Comparison of ENCODE assay signal across 8 cellular contexts in the genomic region with DNA sequence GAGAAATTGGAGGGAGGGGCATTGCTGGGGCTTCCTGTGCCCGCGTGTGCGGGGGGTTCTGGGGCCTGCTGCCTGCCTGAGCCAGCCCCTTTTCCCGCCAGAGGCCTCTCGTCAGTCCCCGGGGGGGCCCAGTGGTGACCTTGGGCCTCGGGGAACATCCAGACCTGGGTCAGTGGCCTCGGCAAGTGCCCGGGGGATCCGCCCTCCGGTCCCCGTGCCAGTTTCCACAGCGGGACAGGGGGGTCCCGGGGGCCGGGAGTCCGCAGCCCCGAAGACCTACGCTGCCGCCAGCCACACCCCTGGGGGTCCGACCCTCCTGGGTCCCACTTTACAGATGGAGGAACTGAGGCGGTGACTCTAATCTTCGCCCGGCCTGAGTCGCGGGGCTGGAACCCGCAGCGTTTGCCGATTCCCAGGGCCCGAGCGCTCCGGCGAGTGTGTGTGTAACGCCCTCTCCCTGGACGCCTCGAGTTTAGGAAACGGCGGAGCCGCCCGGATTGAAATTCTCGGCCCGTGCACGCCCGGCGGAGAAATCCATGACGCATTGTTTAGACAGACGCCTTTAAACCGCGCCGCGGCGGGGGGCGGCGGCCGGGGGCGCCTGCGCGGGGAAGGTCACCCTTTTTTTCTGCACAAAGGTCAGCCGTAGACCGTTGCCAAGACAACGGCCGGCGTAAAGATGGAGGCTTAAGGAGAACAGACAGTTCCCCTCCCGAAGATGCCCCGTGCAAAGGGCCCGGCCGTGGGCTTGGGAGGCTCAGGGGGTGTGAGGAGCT. TPM values are rescaled to one million over a fixed set of nuclear protein-coding genes. Genes with fewer than 3 reads are reported as not detected.
A peak's percentile ranks its signal among the peaks of the same experiment; 100 is the strongest.
DNase-seq lines count a peak whose midpoint lies in the region; ATAC-seq and TF ChIP-seq lines count a peak whose summit lies in the region.

No MANE protein-coding gene starts in this region.

- no peak overlapping the region for H3K4me3 Mint-ChIP-seq in activated CD4-positive, alpha-beta memory T cell treated with anti-CD3 and anti-CD28 coated beads for 36 hours
- no peak overlapping the region for H3K4me3 Mint-ChIP-seq in activated CD4-positive, alpha-beta memory T cell treated with anti-CD3 and anti-CD28 coated beads, Interleukin-2, amount 10 ng/mL, durations not matched to agents 7 days and 5 days

- TF ChIP-seq CTCF in colonic mucosa (IDR thresholded peaks at IDR 0.05) (no peak), left lung (IDR thresholded peaks at IDR 0.05) (no peak)

- H3K27ac Mint-ChIP-seq in activated CD4-positive, alpha-beta memory T cell treated with anti-CD3 and anti-CD28 coated beads for 36 hours: no peak overlapping the region
- H3K27ac Mint-ChIP-seq in activated CD4-positive, alpha-beta memory T cell treated with anti-CD3 and anti-CD28 coated beads, Interleukin-2, amount 10 ng/mL, durations not matched to agents 7 days and 5 days: no peak overlapping the region

- POLR2A ChIA-PET in activated CD4-positive, alpha-beta memory T cell treated with anti-CD3 and anti-CD28 coated beads for 36 hours (lab: Charles Lee): no interaction called here
- POLR2A ChIA-PET in activated CD4-positive, alpha-beta memory T cell treated with anti-CD3 and anti-CD28 coated beads, Interleukin-2, amount 10 ng/mL, durations not matched to agents 7 days and 5 days (lab: Charles Lee): no interaction called here

- H3K4me1 Mint-ChIP-seq in activated CD4-positive, alpha-beta memory T cell treated with anti-CD3 and anti-CD28 coated beads for 36 hours (ENCODE audit: low read depth): no peaks in the 10 kb centered on the region
- H3K4me1 Mint-ChIP-seq in activated CD4-positive, alpha-beta memory T cell treated with anti-CD3 and anti-CD28 coated beads, Interleukin-2, amount 10 ng/mL, durations not matched to agents 7 days and 5 days: no peaks in the 10 kb centered on the region

- peaks cover 18% of the 10 kb centered on the region for H3K27me3 ChIP-seq in colonic mucosa
- H3K27me3 ChIP-seq in left lung: peaks cover 8 to 76% of the 10 kb centered on the region in 2 donors

- H3K36me3 Mint-ChIP-seq in activated CD4-positive, alpha-beta memory T cell treated with anti-CD3 and anti-CD28 coated beads for 36 hours: no peaks in the 10 kb centered on the region
- no peaks in the 10 kb centered on the region for H3K36me3 Mint-ChIP-seq in activated CD4-positive, alpha-beta memory T cell treated with anti-CD3 and anti-CD28 coated beads, Interleukin-2, amount 10 ng/mL, durations not matched to agents 7 days and 5 days (ENCODE audit: low read depth)

- ATAC-seq in left lung: peak; percentile 86
- ATAC-seq in GM18867 (IDR thresholded peaks at IDR 0.05; ENCODE audit: unreplicated experiment): no peak

- H3K4me1 ChIP-seq in colonic mucosa (peaks cover 5% of the 10 kb centered on the region), left lung (peaks cover 0 to 13% of the 10 kb centered on the region in 2 donors)

- peak; percentile 47 for DNase-seq in activated CD4-positive, alpha-beta memory T cell treated with anti-CD3 and anti-CD28 coated beads for 36 hours
- no peak for DNase-seq in activated CD4-positive, alpha-beta memory T cell treated with anti-CD3 and anti-CD28 coated beads, Interleukin-2, amount 10 ng/mL, durations not matched to agents 7 days and 5 days
- DNase-seq in SK-N-DZ (ENCODE audit: low spot score) (peak; percentile 66), colonic mucosa (peak; percentile 61), left lung (peak in 1 of 2 donors; percentile 52), SIG-M5 (lab: John Stamatoyannopoulos, UW) (no peak)
- peak; percentile 13 to 15 for DNase-seq in stimulated activated CD8-positive, alpha-beta memory T cell treated with anti-CD3 and anti-CD28 coated beads, Interleukin-2, amount 100 ng/mL, for 48 hours (ENCODE audit: low read depth in 2 of 2)

- CTCF ChIA-PET in activated CD4-positive, alpha-beta memory T cell treated with anti-CD3 and anti-CD28 coated beads for 36 hours (lab: Charles Lee): no interaction called here
- CTCF ChIA-PET in activated CD4-positive, alpha-beta memory T cell treated with anti-CD3 and anti-CD28 coated beads, Interleukin-2, amount 10 ng/mL, durations not matched to agents 7 days and 5 days (lab: Charles Lee): no interaction called here

- H3K9me3 Mint-ChIP-seq in activated CD4-positive, alpha-beta memory T cell treated with anti-CD3 and anti-CD28 coated beads for 36 hours: no peaks in the 10 kb centered on the region
- H3K9me3 Mint-ChIP-seq in activated CD4-positive, alpha-beta memory T cell treated with anti-CD3 and anti-CD28 coated beads, Interleukin-2, amount 10 ng/mL, durations not matched to agents 7 days and 5 days: no peaks in the 10 kb centered on the region

- H3K9ac ChIP-seq in colonic mucosa (ENCODE audit: low read depth in 2 of 2, low read length in 2 of 2): peak overlapping the region in 1 of 2 donors; percentile 43

- H3K36me3 ChIP-seq in colonic mucosa (no peaks in the 10 kb centered on the region), left lung (no peaks in the 10 kb centered on the region)

- no peaks in the 10 kb centered on the region for H3K9me3 ChIP-seq in colonic mucosa
- H3K9me3 ChIP-seq in left lung: no peaks in the 10 kb centered on the region

- H3K27ac ChIP-seq in colonic mucosa (no peak overlapping the region), left lung (no peak overlapping the region)

- intact Hi-C loops in activated CD4-positive, alpha-beta memory T cell treated with anti-CD3 and anti-CD28 coated beads for 36 hours (cut with micrococcal nuclease): no loop called here
- intact Hi-C loops in colonic mucosa (cut with DNase I) (loop anchor here (5.0 kb wide), 1 partner anchor 37 kb away; no protein-coding TSS in a partner anchor), left lung (cut with DNase I) (no loop called here)

- H3K4me3 ChIP-seq in colonic mucosa (peak overlapping the region; percentile 6), left lung (peak overlapping the region in 1 of 2 donors; percentile 27)

- peaks cover 21% of the 10 kb centered on the region for H3K27me3 Mint-ChIP-seq in activated CD4-positive, alpha-beta memory T cell treated with anti-CD3 and anti-CD28 coated beads for 36 hours
- peaks cover 23% of the 10 kb centered on the region for H3K27me3 Mint-ChIP-seq in activated CD4-positive, alpha-beta memory T cell treated with anti-CD3 and anti-CD28 coated beads, Interleukin-2, amount 10 ng/mL, durations not matched to agents 7 days and 5 days

RNA-seq across cellular contexts. Expression of gene EFNA2, which starts 39.3 kb away (rescaled TPM):
- not detected for total RNA-seq in activated CD4-positive, alpha-beta memory T cell treated with anti-CD3 and anti-CD28 coated beads for 36 hours
- total RNA-seq in activated CD4-positive, alpha-beta memory T cell treated with anti-CD3 and anti-CD28 coated beads, Interleukin-2, amount 10 ng/mL, durations not matched to agents 7 days and 5 days: not detected
- 12.4 and 16.7 TPM in 2 replicates for polyA plus RNA-seq in SK-N-DZ (2014; cell fraction: cytosol; rRNA removed)
- polyA plus RNA-seq in SK-N-DZ (2014; cell fraction: nucleus; rRNA removed): 6.8 and 9.5 TPM in 2 replicates
- 10 to 100 TPM; 72.8 to 86.1 TPM for total RNA-seq in colonic mucosa
- under 1 TPM in 1 of 2 donors, not detected in 1; 0.52 TPM for total RNA-seq in left lung

RNA-seq across cellular contexts. Expression of gene FAM174C, which starts 49.6 kb away (rescaled TPM):
- 10 to 100 TPM; 74.8 to 76.1 TPM for total RNA-seq in activated CD4-positive, alpha-beta memory T cell treated with anti-CD3 and anti-CD28 coated beads for 36 hours
- total RNA-seq in activated CD4-positive, alpha-beta memory T cell treated with anti-CD3 and anti-CD28 coated beads, Interleukin-2, amount 10 ng/mL, durations not matched to agents 7 days and 5 days: 10 to 100 TPM; 45.9 to 50.1 TPM
- polyA plus RNA-seq in SK-N-DZ (2014; cell fraction: cytosol; rRNA removed): 27.6 and 35.5 TPM in 2 replicates
- polyA plus RNA-seq in SK-N-DZ (2014; cell fraction: nucleus; rRNA removed): 40.1 and 42.4 TPM in 2 replicates
- total RNA-seq in colonic mucosa (100 to 1,000 TPM in 1 of 2 donors, 10 to 100 TPM in 1; 41.8 to 114 TPM), left lung (10 to 100 TPM; 48.0 to 58.7 TPM)

RNA-seq across cellular contexts. Expression of gene CIRBP, which starts 55.8 kb away (rescaled TPM):
- total RNA-seq in activated CD4-positive, alpha-beta memory T cell treated with anti-CD3 and anti-CD28 coated beads for 36 hours: 100 to 1,000 TPM; 171 to 173 TPM
- 100 to 1,000 TPM; 203 to 204 TPM for total RNA-seq in activated CD4-positive, alpha-beta memory T cell treated with anti-CD3 and anti-CD28 coated beads, Interleukin-2, amount 10 ng/mL, durations not matched to agents 7 days and 5 days
- 479 and 663 TPM in 2 replicates for polyA plus RNA-seq in SK-N-DZ (2014; cell fraction: cytosol; rRNA removed)
- 559 and 732 TPM in 2 replicates for polyA plus RNA-seq in SK-N-DZ (2014; cell fraction: nucleus; rRNA removed)
- 100 to 1,000 TPM; 163 to 179 TPM for total RNA-seq in colonic mucosa
- 100 to 1,000 TPM; 220 to 235 TPM for total RNA-seq in left lung

RNA-seq across cellular contexts. Expression of gene NDUFS7, which starts 58.7 kb away (rescaled TPM):
- 100 to 1,000 TPM; 117 to 119 TPM for total RNA-seq in activated CD4-positive, alpha-beta memory T cell treated with anti-CD3 and anti-CD28 coated beads for 36 hours
- total RNA-seq in activated CD4-positive, alpha-beta memory T cell treated with anti-CD3 and anti-CD28 coated beads, Interleukin-2, amount 10 ng/mL, durations not matched to agents 7 days and 5 days: 100 to 1,000 TPM; 107 to 109 TPM
- polyA plus RNA-seq in SK-N-DZ (2014; cell fraction: cytosol; rRNA removed): 265 and 282 TPM in 2 replicates
- 151 and 255 TPM in 2 replicates for polyA plus RNA-seq in SK-N-DZ (2014; cell fraction: nucleus; rRNA removed)
- total RNA-seq in colonic mucosa: 100 to 1,000 TPM; 192 to 244 TPM
- total RNA-seq in left lung: 10 to 100 TPM; 84.4 to 85.4 TPM

Comparison
In these comparisons a context has a peak if more than half of its experiments do, and no peak if none do; other contexts are left out.
1. DNase-seq: peak in activated CD4-positive, alpha-beta memory T cell treated with anti-CD3 and anti-CD28 coated beads for 36 hours (single experiment), SK-N-DZ (single experiment), colonic mucosa (single experiment) and stimulated activated CD8-positive, alpha-beta memory T cell treated with anti-CD3 and anti-CD28 coated beads, Interleukin-2, amount 100 ng/mL, for 48 hours (2 of 2); none in activated CD4-positive, alpha-beta memory T cell treated with anti-CD3 and anti-CD28 coated beads, Interleukin-2, amount 10 ng/mL, durations not matched to agents 7 days and 5 days (single experiment) and SIG-M5 (single experiment).
2. RNA of gene EFNA2, which starts 39.3 kb away (total RNA-seq): 72.8 to 86.1 TPM in colonic mucosa; 0.52 TPM in left lung, not detected in activated CD4-positive, alpha-beta memory T cell treated with anti-CD3 and anti-CD28 coated beads for 36 hours and not detected in activated CD4-positive, alpha-beta memory T cell treated with anti-CD3 and anti-CD28 coated beads, Interleukin-2, amount 10 ng/mL, durations not matched to agents 7 days and 5 days; every median in the first group is over 10 times any median in the second.